In genomic region chr12:1590083-1590979, GRCh38 we compare ENCODE assay signal across 8 cellular contexts. TPM values are rescaled to one million over a fixed set of nuclear protein-coding genes. Genes with fewer than 3 reads are reported as not detected.
DNase-seq lines count a peak whose midpoint lies in the region; ATAC-seq and TF ChIP-seq lines count a peak whose summit lies in the region.

No MANE protein-coding gene starts in this region.

- no peak overlapping the region for H3K27ac ChIP-seq in duodenal mucosa (ENCODE audit: low read depth, low read length)
- peak overlapping the region; percentile 86 for H3K27ac ChIP-seq in mesodermal cell (ENCODE audit: low read depth, low read length, severe bottlenecking)

- TF ChIP-seq POLR2A in NB4 (IDR thresholded peaks at IDR 0.05; ENCODE audit: extremely low read depth, insufficient read length), result no peak

- H3K4me1 ChIP-seq in duodenal mucosa (ENCODE audit: control insufficient read depth in 1 of 2, insufficient read depth in 2 of 2, low read length in 2 of 2) (peaks cover 44 to 50% of the 10 kb centered on the region in 2 donors), mesodermal cell (ENCODE audit: control insufficient read depth, insufficient read depth, low read length, poor library complexity, severe bottlenecking) (peaks cover 38% of the 10 kb centered on the region)

- H3K36me3 ChIP-seq in duodenal mucosa (ENCODE audit: control insufficient read depth in 1 of 2, insufficient read depth in 2 of 2, low read length in 2 of 2) (peaks cover 0 to 8% of the 10 kb centered on the region in 2 donors), mesodermal cell (ENCODE audit: control insufficient read depth, insufficient read depth, low read length) (peaks cover 9% of the 10 kb centered on the region)

- H3K9ac ChIP-seq in duodenal mucosa (ENCODE audit: low read depth in 1 of 2, low read length in 2 of 2), result peak overlapping the region in 1 of 2 donors; percentile 55

- H3K9me3 ChIP-seq in duodenal mucosa (ENCODE audit: control insufficient read depth in 1 of 2, low read length in 2 of 2) (no peaks in the 10 kb centered on the region), mesodermal cell (ENCODE audit: control insufficient read depth, low read length) (no peaks in the 10 kb centered on the region)

- WGBS in mesodermal cell (ENCODE audit: insufficient coverage in 2 of 2), 2 experiments, result 2 to 3% methylated on average over 11 to 12 of the region's 12 CpGs

- TF ChIP-seq CTCF in NB4 (IDR thresholded peaks at IDR 0.05; ENCODE audit: low read depth, low read length), result no peak

- in situ Hi-C loops in ACHN (cut with HindIII; ENCODE audit: low pct_ligation_motif_present, low pct_unique_long_range_greater_than_20kb, low sequenced_read_pairs), result no loop called here

- H3K27me3 ChIP-seq in duodenal mucosa (ENCODE audit: control insufficient read depth in 1 of 2, insufficient read depth in 2 of 2, low read length in 2 of 2), result no peaks in the 10 kb centered on the region

- ATAC-seq in HG02588 (IDR thresholded peaks at IDR 0.05; ENCODE audit: unreplicated experiment), result no peak

- H3K4me3 ChIP-seq in NB4 (ENCODE audit: low read depth, low read length) (peak overlapping the region; percentile 76), duodenal mucosa (ENCODE audit: low read depth in 1 of 2, low read length in 2 of 2) (peak overlapping the region; percentile 48 to 92), mesodermal cell (ENCODE audit: extremely low read depth, insufficient read depth, low read length, poor library complexity, severe bottlenecking) (peak overlapping the region; percentile 57)

- DNase-seq in ACHN (peak; percentile 27), NB4 (ENCODE audit: low read depth) (no peak), cerebellar nuclear complex (lab: John Stamatoyannopoulos, UW) (no peak), NCI-H510A (lab: John Stamatoyannopoulos, UW) (no peak), NCI-H187 treated with DMSO at 0.1 percent for 48 hours (lab: John Stamatoyannopoulos, UW) (no peak)

RNA-seq across cellular contexts. Expression of gene FBXL14, which starts 4.0 kb away (rescaled TPM):
- 12.1 TPM for polyA plus RNA-seq in mesodermal cell (2013, experiment 1 of 2)
- polyA plus RNA-seq in mesodermal cell (2013, experiment 2 of 2), result 11.9 TPM

RNA-seq across cellular contexts. Expression of gene WNT5B, which starts 38.7 kb away (rescaled TPM):
- 21.4 TPM for polyA plus RNA-seq in mesodermal cell (2013, experiment 1 of 2)
- 19.5 TPM for polyA plus RNA-seq in mesodermal cell (2013, experiment 2 of 2)
